ENCODE assay signal across 17 cellular contexts in the genomic region with DNA sequence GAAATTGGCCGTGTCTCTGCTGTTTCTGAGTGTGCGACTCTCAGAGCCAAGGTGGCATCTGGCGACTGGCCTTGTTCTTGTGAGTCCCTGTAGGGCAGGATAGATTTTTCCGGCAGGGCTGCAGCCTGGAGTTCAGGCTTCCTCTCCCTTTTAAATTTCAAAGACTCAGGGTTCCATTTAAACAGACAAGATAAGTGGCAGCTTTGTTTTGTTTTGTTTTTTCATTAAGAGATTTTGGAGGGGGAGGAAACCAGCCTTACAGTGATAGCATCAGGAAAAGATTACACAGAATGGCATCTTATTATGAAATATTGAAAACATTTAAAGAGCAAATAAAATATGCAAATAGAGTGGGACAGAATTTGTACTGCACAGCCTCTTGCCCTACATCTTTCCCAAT.
DNase-seq lines count a peak whose midpoint lies in the region; ATAC-seq and TF ChIP-seq lines count a peak whose summit lies in the region.
"Had no signal": no experiment of that assay in that cellular context is flagged by ENCODE, and none has a peak within 500 bp of the region (broad histone marks: within the 10 kb centered on the region; RNA-seq: fewer than 3 reads in every experiment).

No MANE protein-coding gene starts in this region.

- H3K9me3 Mint-ChIP-seq in stimulated activated naive CD8-positive, alpha-beta T cell treated with anti-CD3 and anti-CD28 coated beads, Interleukin-15, Interleukin-2, amounts not matched to agents 100 ng/mL and 50 ng/mL, for 24 hours, result peaks cover 6% of the 10 kb centered on the region

- no peak for TF ChIP-seq CTCF in VCaP (conservative IDR thresholded peaks at IDR 0.05)
- TF ChIP-seq CTCF in mucosa of descending colon (IDR thresholded peaks at IDR 0.05), result no peak

- peak overlapping the region; percentile 87 for H3K27ac ChIP-seq in VCaP
- H3K27ac ChIP-seq: BLaER1, heart right ventricle, prostate gland had no signal

- no peak for ATAC-seq in stimulated activated naive CD8-positive, alpha-beta T cell treated with anti-CD3 and anti-CD28 coated beads, Interleukin-15, Interleukin-2, amounts not matched to agents 100 U/mL and 50 U/mL, for 24 hours
- no peak for ATAC-seq in mucosa of descending colon
- ATAC-seq in GM21576 (IDR thresholded peaks at IDR 0.05; ENCODE audit: unreplicated experiment), result no peak
- ATAC-seq: GM12878, heart right ventricle, left cardiac atrium had no signal

- H3K36me3 Mint-ChIP-seq in stimulated activated naive CD8-positive, alpha-beta T cell treated with anti-CD3 and anti-CD28 coated beads, Interleukin-15, Interleukin-2, amounts not matched to agents 100 ng/mL and 50 ng/mL, for 24 hours (ENCODE audit: low read depth), result peaks cover 29% of the 10 kb centered on the region

- H3K27me3 Mint-ChIP-seq in stimulated activated naive CD8-positive, alpha-beta T cell treated with anti-CD3 and anti-CD28 coated beads, Interleukin-15, Interleukin-2, amounts not matched to agents 100 ng/mL and 50 ng/mL, for 24 hours, result no peaks in the 10 kb centered on the region

- intact Hi-C loops in mucosa of descending colon (cut with DNase I, micrococcal nuclease), result no loop called here

- no peaks in the 10 kb centered on the region for H3K9me3 ChIP-seq in mucosa of descending colon
- H3K9me3 ChIP-seq: heart right ventricle, prostate gland had no signal

- peaks cover 58% of the 10 kb centered on the region for H3K4me1 Mint-ChIP-seq in stimulated activated naive CD8-positive, alpha-beta T cell treated with anti-CD3 and anti-CD28 coated beads, Interleukin-15, Interleukin-2, amounts not matched to agents 100 ng/mL and 50 ng/mL, for 24 hours (ENCODE audit: low read depth)

- peak overlapping the region; percentile 41 for H3K27ac Mint-ChIP-seq in stimulated activated naive CD8-positive, alpha-beta T cell treated with anti-CD3 and anti-CD28 coated beads, Interleukin-15, Interleukin-2, amounts not matched to agents 100 ng/mL and 50 ng/mL, for 24 hours

- peaks cover 9% of the 10 kb centered on the region for H3K4me1 ChIP-seq in mucosa of descending colon (ENCODE audit: low read depth)
- H3K4me1 ChIP-seq: prostate gland had no signal

- DNase-seq in stimulated activated naive CD8-positive, alpha-beta T cell treated with anti-CD3 and anti-CD28 coated beads, Interleukin-15, Interleukin-2, amounts not matched to agents 100 U/mL and 50 U/mL, for 24 hours, result no peak
- DNase-seq in fibroblast of gingiva (ENCODE audit: low read depth), result peak; percentile 54
- no peak for DNase-seq in mucosa of descending colon
- no peak for DNase-seq in NK-92 (lab: John Stamatoyannopoulos, UW; ENCODE audit: unreplicated experiment)
- DNase-seq: activated naive CD4-positive, alpha-beta T cell treated with anti-CD3 and anti-CD28 coated beads, Interleukin-2, amount 50 U/mL, for 16 hours; erythroblast; heart right ventricle; left cardiac atrium; NCI-H82; Right ventricle myocardium superior; stimulated activated CD4-positive, alpha-beta T cell treated with anti-CD3 and anti-CD28 coated beads, Interleukin-12 subunit alpha, Interleukin-12 subunit beta, amount 100 ng/mL, for 4 hours had no signal

- no peak overlapping the region for H3K4me3 Mint-ChIP-seq in stimulated activated naive CD8-positive, alpha-beta T cell treated with anti-CD3 and anti-CD28 coated beads, Interleukin-15, Interleukin-2, amounts not matched to agents 100 ng/mL and 50 ng/mL, for 24 hours

- no peaks in the 10 kb centered on the region for H3K36me3 ChIP-seq in mucosa of descending colon (ENCODE audit: low read depth)
- H3K36me3 ChIP-seq: heart right ventricle, prostate gland had no signal

- H3K4me3 ChIP-seq in mucosa of descending colon, result no peak overlapping the region
- H3K4me3 ChIP-seq: BLaER1, GM12878, heart right ventricle, prostate gland had no signal
